In genomic region chr9:98559568-98559967, GRCh38 we compare ENCODE assay signal across 24 cellular contexts.
"Had no signal": no experiment of that assay in that cellular context is flagged by ENCODE, and none has a peak within 500 bp of the region (broad histone marks: within the 10 kb centered on the region; RNA-seq: fewer than 3 reads in every experiment).

No MANE protein-coding gene starts in this region.

- H3K4me1 Mint-ChIP-seq: mesothelial cell of epicardium; natural killer cell; nephron progenitor cell; stimulated activated effector memory CD8-positive, alpha-beta T cell treated with anti-CD3 and anti-CD28 coated beads, Interleukin-12 subunit alpha, Interleukin-12 subunit beta, amount 100 ng/mL, for 72 hours had no signal

- H3K36me3 ChIP-seq: neural progenitor cell, neutrophil, right atrium auricular region, sigmoid colon, spleen, suprapubic skin, thoracic aorta, tibial artery, upper lobe of right lung had no signal

- DNase-seq: islet precursor cell; mesendoderm; naive B cell; natural killer cell; nephron progenitor cell; occipital lobe; sigmoid colon; small intestine; spleen; stimulated activated CD4-positive, alpha-beta T cell treated with anti-CD3 and anti-CD28 coated beads, Interleukin-4, amount 100 ng/mL, for 24 hours; stimulated activated naive CD4-positive, alpha-beta T cell; tibial artery; trophoblast cell; upper lobe of right lung had no signal

- H3K4me3 ChIP-seq: lung, neural progenitor cell, right atrium auricular region, sigmoid colon, spleen, suprapubic skin, thoracic aorta, tibial artery, upper lobe of right lung had no signal

- H3K4me1 ChIP-seq: neural progenitor cell, right atrium auricular region, sigmoid colon, spleen, suprapubic skin, tibial artery, upper lobe of right lung had no signal

- ATAC-seq: natural killer cell; stimulated activated effector memory CD8-positive, alpha-beta T cell treated with anti-CD3 and anti-CD28 coated beads, Interleukin-12 subunit alpha, Interleukin-12 subunit beta, amount 100 ng/mL, for 72 hours; upper lobe of right lung had no signal

- H3K36me3 Mint-ChIP-seq: mesothelial cell of epicardium; naive B cell; natural killer cell; neural progenitor cell; stimulated activated effector memory CD8-positive, alpha-beta T cell treated with anti-CD3 and anti-CD28 coated beads, Interleukin-12 subunit alpha, Interleukin-12 subunit beta, amount 100 ng/mL, for 72 hours had no signal

- H3K9me3 ChIP-seq: neutrophil, right atrium auricular region, sigmoid colon, spleen, suprapubic skin, thoracic aorta, tibial artery, upper lobe of right lung had no signal

- H3K9me3 Mint-ChIP-seq: mesothelial cell of epicardium; natural killer cell; nephron progenitor cell; neural progenitor cell; stimulated activated effector memory CD8-positive, alpha-beta T cell treated with anti-CD3 and anti-CD28 coated beads, Interleukin-12 subunit alpha, Interleukin-12 subunit beta, amount 100 ng/mL, for 72 hours; stimulated activated naive CD8-positive, alpha-beta T cell treated with anti-CD3 and anti-CD28 coated beads, Interleukin-15, Interleukin-2, amounts not matched to agents 100 ng/mL and 50 ng/mL, for 24 hours had no signal

- H3K27ac Mint-ChIP-seq: mesothelial cell of epicardium; naive B cell; natural killer cell; nephron progenitor cell; neural progenitor cell; progenitor cell of endocrine pancreas; stimulated activated effector memory CD8-positive, alpha-beta T cell treated with anti-CD3 and anti-CD28 coated beads, Interleukin-12 subunit alpha, Interleukin-12 subunit beta, amount 100 ng/mL, for 72 hours; stimulated activated naive CD8-positive, alpha-beta T cell treated with anti-CD3 and anti-CD28 coated beads, Interleukin-15, Interleukin-2, amounts not matched to agents 100 ng/mL and 50 ng/mL, for 24 hours had no signal

- H3K27me3 ChIP-seq: neural progenitor cell, right atrium auricular region, sigmoid colon, suprapubic skin, tibial artery, upper lobe of right lung had no signal

- H3K27ac ChIP-seq: neural progenitor cell, neutrophil, right atrium auricular region, sigmoid colon, spleen, suprapubic skin, thoracic aorta, tibial artery, upper lobe of right lung had no signal

- H3K4me3 Mint-ChIP-seq: mesothelial cell of epicardium; naive B cell; natural killer cell; nephron progenitor cell; neural progenitor cell; stimulated activated effector memory CD8-positive, alpha-beta T cell treated with anti-CD3 and anti-CD28 coated beads, Interleukin-12 subunit alpha, Interleukin-12 subunit beta, amount 100 ng/mL, for 72 hours; stimulated activated naive CD8-positive, alpha-beta T cell treated with anti-CD3 and anti-CD28 coated beads, Interleukin-15, Interleukin-2, amounts not matched to agents 100 ng/mL and 50 ng/mL, for 24 hours had no signal

- H3K27me3 Mint-ChIP-seq: progenitor cell of endocrine pancreas had no signal
